In genomic region chr7:85829817-85830432, GRCh38 we compare ENCODE assay signal across 13 cellular contexts.
DNase-seq lines count a peak whose midpoint lies in the region; ATAC-seq, FAIRE-seq and TF ChIP-seq lines count a peak whose summit lies in the region.
"Had no signal": no experiment of that assay in that cellular context is flagged by ENCODE, and none has a peak within 500 bp of the region (broad histone marks: within the 10 kb centered on the region; RNA-seq: fewer than 3 reads in every experiment).

No MANE protein-coding gene starts in this region.

- TF ChIP-seq CTCF in astrocyte (IDR thresholded peaks at IDR 0.05; ENCODE audit: insufficient read depth, low read depth, low read length) (peak; percentile 29), natural killer cell (IDR thresholded peaks at IDR 0.05) (no peak), coronary artery (IDR thresholded peaks at IDR 0.05) (no peak)

- H3K36me3 Mint-ChIP-seq in astrocyte (ENCODE audit: low read depth, unreplicated experiment) (no peaks in the 10 kb centered on the region), natural killer cell (no peaks in the 10 kb centered on the region)

- H3K9ac ChIP-seq in astrocyte (ENCODE audit: low read length) (no peak overlapping the region), mesenchymal stem cell (ENCODE audit: low read length) (no peak overlapping the region)

- H3K4me1 Mint-ChIP-seq in astrocyte (ENCODE audit: low read depth, unreplicated experiment) (peaks cover 12% of the 10 kb centered on the region), natural killer cell (no peaks in the 10 kb centered on the region)

- H3K4me1 ChIP-seq in astrocyte (ENCODE audit: insufficient read depth, low read length) = no peaks in the 10 kb centered on the region
- H3K4me1 ChIP-seq in mesenchymal stem cell (ENCODE audit: control insufficient read depth, insufficient read depth, low read depth, low read length) = no peaks in the 10 kb centered on the region

- H3K9me3 ChIP-seq in astrocyte (ENCODE audit: insufficient read depth, low read depth, low read length) (no peaks in the 10 kb centered on the region), mesenchymal stem cell (ENCODE audit: control insufficient read depth, low read length) (no peaks in the 10 kb centered on the region)

- H3K4me3 Mint-ChIP-seq in astrocyte (ENCODE audit: unreplicated experiment) = no peak overlapping the region
- H3K4me3 Mint-ChIP-seq in natural killer cell = no peak overlapping the region
- H3K4me3 Mint-ChIP-seq: natural killer cell treated with Interleukin-12 subunit alpha and Interleukin-12 subunit beta and Interleukin-15 and Interleukin-18, amount 100 ng/mL, for 72 hours had no signal

- no peak overlapping the region for H4K91ac ChIP-seq in mesenchymal stem cell (ENCODE audit: low read length)

- no peak overlapping the region for H2BK120ac ChIP-seq in mesenchymal stem cell (ENCODE audit: low read depth, low read length)

- intact Hi-C loops in natural killer cell (cut with micrococcal nuclease) = no loop called here

- H3K4me2 ChIP-seq in astrocyte (ENCODE audit: low read length) (no peak overlapping the region), mesenchymal stem cell (ENCODE audit: low read length, poor library complexity, severe bottlenecking) (no peak overlapping the region)

- no peak overlapping the region for H3K18ac ChIP-seq in mesenchymal stem cell (ENCODE audit: low read depth in 1 of 2, low read length in 2 of 2)

- no peak overlapping the region for H3K23ac ChIP-seq in mesenchymal stem cell (ENCODE audit: low read length in 2 of 2)

- H4K8ac ChIP-seq in mesenchymal stem cell (ENCODE audit: low read length) = no peak overlapping the region

- H3K27ac ChIP-seq in astrocyte (ENCODE audit: low read depth, low read length) = no peak overlapping the region
- H3K27ac ChIP-seq in mesenchymal stem cell (ENCODE audit: low read length, poor library complexity, severe bottlenecking) = no peak overlapping the region
- no peak overlapping the region for H3K27ac ChIP-seq in coronary artery

- H3K4me3 ChIP-seq in astrocyte (ENCODE audit: insufficient read depth, low read depth, low read length) (no peak overlapping the region), mesenchymal stem cell (ENCODE audit: insufficient read depth in 1 of 2, low read depth in 1 of 2, low read length in 2 of 2) (no peak overlapping the region), coronary artery (no peak overlapping the region)

- H3K27ac Mint-ChIP-seq in astrocyte (ENCODE audit: unreplicated experiment) (no peak overlapping the region), natural killer cell (no peak overlapping the region)
- H3K27ac Mint-ChIP-seq: natural killer cell treated with Interleukin-12 subunit alpha and Interleukin-12 subunit beta and Interleukin-15 and Interleukin-18, amount 100 ng/mL, for 72 hours had no signal

- no peak overlapping the region for H3K4ac ChIP-seq in mesenchymal stem cell (ENCODE audit: low read depth in 1 of 2, low read length in 2 of 2)

- H3K27me3 ChIP-seq in astrocyte (ENCODE audit: insufficient read depth, low read length) (no peaks in the 10 kb centered on the region), mesenchymal stem cell (ENCODE audit: control insufficient read depth in 1 of 2, insufficient read depth in 1 of 2, low read length in 2 of 2) (no peaks in the 10 kb centered on the region)

- WGBS in mesenchymal stem cell = 100% methylated on average over 1 of the region's 3 CpGs

- no peaks in the 10 kb centered on the region for H3K36me3 ChIP-seq in astrocyte (ENCODE audit: insufficient read depth, low read length)
- no peaks in the 10 kb centered on the region for H3K36me3 ChIP-seq in mesenchymal stem cell (ENCODE audit: control insufficient read depth in 1 of 2, insufficient read depth in 2 of 2, low read depth in 1 of 2, low read length in 2 of 2)

- no peaks in the 10 kb centered on the region for H3K79me2 ChIP-seq in astrocyte (ENCODE audit: insufficient read depth, low read length)

- no peak overlapping the region for H2BK15ac ChIP-seq in mesenchymal stem cell (ENCODE audit: low read depth, poor library complexity, severe bottlenecking)

- DNase-seq in DMS53 treated with DMSO at 0.1 percent for 48 hours (lab: John Stamatoyannopoulos, UW; ENCODE audit: unreplicated experiment) = peak; percentile 27
- peak; percentile 49 for DNase-seq in NCI-H1092 treated with DMSO at 0.1 percent for 48 hours (lab: John Stamatoyannopoulos, UW)
- DNase-seq in astrocyte (ENCODE audit: low read depth) = no peak
- DNase-seq in mesenchymal stem cell = peak; percentile 12
- DNase-seq in natural killer cell = no peak
- DNase-seq in coronary artery (ENCODE audit: low spot score) = no peak
- DNase-seq in AG08396 (ENCODE audit: low spot score) = no peak
- DNase-seq: activated CD4-positive, alpha-beta T cell treated with anti-CD3 and anti-CD28 coated beads for 4 hours; effector CD4-positive, alpha-beta T cell; NCI-H1436 had no signal

- no peak overlapping the region for H2BK5ac ChIP-seq in mesenchymal stem cell (ENCODE audit: low read depth, low read length, poor library complexity, severe bottlenecking)

- H3K79me1 ChIP-seq in mesenchymal stem cell (replicated peaks; ENCODE audit: low read length, poor library complexity, severe bottlenecking) = no peaks in the 10 kb centered on the region

- no peak overlapping the region for H2BK12ac ChIP-seq in mesenchymal stem cell (ENCODE audit: low read length in 2 of 2)

- no peaks in the 10 kb centered on the region for H3K27me3 Mint-ChIP-seq in astrocyte (ENCODE audit: low read depth, unreplicated experiment)
- no peaks in the 10 kb centered on the region for H3K27me3 Mint-ChIP-seq in natural killer cell (ENCODE audit: low read depth in 2 of 2)
- H3K27me3 Mint-ChIP-seq: natural killer cell treated with Interleukin-12 subunit alpha and Interleukin-12 subunit beta and Interleukin-15 and Interleukin-18, amount 100 ng/mL, for 72 hours had no signal

- no peak overlapping the region for H2AK5ac ChIP-seq in mesenchymal stem cell (ENCODE audit: low read length, severe bottlenecking)

- FAIRE-seq in astrocyte (lab: Jason Lieb, UNC) = no peak
- FAIRE-seq: GM12891 had no signal

- H3K14ac ChIP-seq in mesenchymal stem cell (ENCODE audit: low read length in 2 of 2) = no peak overlapping the region

- H4K20me1 ChIP-seq in astrocyte (ENCODE audit: insufficient read depth, low read length) = no peaks in the 10 kb centered on the region

- ATAC-seq in natural killer cell (no peak), GM21360 (IDR thresholded peaks at IDR 0.05; ENCODE audit: unreplicated experiment) (no peak)
- ATAC-seq: natural killer cell treated with Interleukin-12 subunit alpha and Interleukin-12 subunit beta and Interleukin-15 and Interleukin-18, amount 100 ng/mL, for 72 hours had no signal

- H3K9me3 Mint-ChIP-seq in astrocyte (ENCODE audit: unreplicated experiment) (no peaks in the 10 kb centered on the region), natural killer cell (peaks cover 4 to 5% of the 10 kb centered on the region in 2 donors)

- no peak overlapping the region for H2AFZ ChIP-seq in astrocyte (ENCODE audit: low read depth, low read length)
- no peak overlapping the region for H2AFZ ChIP-seq in mesenchymal stem cell (ENCODE audit: low read depth, low read length)

Comparison
In these comparisons a context has a peak if more than half of its experiments do, and no peak if none do; other contexts are left out.
1. DNase-seq: peak in DMS53 treated with DMSO at 0.1 percent for 48 hours (single experiment), NCI-H1092 treated with DMSO at 0.1 percent for 48 hours (single experiment) and mesenchymal stem cell (single experiment); none in astrocyte (single experiment), natural killer cell (single experiment), coronary artery (single experiment) and AG08396 (single experiment).